ENCODE assay signal across 1 cellular context in the genomic region with DNA sequence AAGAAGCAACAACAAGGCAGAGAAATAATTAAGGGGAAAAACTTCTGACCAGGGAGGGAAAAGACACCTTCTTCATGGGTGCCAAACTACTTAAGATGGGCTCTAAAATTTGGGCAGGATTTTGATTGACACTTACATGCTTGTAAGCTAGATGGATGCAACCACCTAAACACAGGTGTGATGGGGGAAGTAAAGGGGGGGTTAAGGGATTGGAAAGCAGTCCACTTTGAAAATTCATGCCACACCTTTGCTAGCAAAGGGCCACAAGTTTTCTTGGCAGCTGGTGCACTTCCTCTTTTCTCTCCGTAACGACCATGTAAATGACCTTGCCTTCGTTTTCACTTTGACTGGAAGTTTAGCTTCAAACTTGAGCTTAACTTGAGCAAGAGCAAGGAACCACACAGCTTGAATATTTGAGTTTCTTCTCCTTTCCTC.
TF ChIP-seq lines count a peak whose summit lies in the region.

No MANE protein-coding gene starts in this region.

TF ChIP-seq in GM23338, 12 proteins besides CTCF, POLR2A, EP300 and RAD21 (continued from another document):
- TF ChIP-seq, protein P1, sequence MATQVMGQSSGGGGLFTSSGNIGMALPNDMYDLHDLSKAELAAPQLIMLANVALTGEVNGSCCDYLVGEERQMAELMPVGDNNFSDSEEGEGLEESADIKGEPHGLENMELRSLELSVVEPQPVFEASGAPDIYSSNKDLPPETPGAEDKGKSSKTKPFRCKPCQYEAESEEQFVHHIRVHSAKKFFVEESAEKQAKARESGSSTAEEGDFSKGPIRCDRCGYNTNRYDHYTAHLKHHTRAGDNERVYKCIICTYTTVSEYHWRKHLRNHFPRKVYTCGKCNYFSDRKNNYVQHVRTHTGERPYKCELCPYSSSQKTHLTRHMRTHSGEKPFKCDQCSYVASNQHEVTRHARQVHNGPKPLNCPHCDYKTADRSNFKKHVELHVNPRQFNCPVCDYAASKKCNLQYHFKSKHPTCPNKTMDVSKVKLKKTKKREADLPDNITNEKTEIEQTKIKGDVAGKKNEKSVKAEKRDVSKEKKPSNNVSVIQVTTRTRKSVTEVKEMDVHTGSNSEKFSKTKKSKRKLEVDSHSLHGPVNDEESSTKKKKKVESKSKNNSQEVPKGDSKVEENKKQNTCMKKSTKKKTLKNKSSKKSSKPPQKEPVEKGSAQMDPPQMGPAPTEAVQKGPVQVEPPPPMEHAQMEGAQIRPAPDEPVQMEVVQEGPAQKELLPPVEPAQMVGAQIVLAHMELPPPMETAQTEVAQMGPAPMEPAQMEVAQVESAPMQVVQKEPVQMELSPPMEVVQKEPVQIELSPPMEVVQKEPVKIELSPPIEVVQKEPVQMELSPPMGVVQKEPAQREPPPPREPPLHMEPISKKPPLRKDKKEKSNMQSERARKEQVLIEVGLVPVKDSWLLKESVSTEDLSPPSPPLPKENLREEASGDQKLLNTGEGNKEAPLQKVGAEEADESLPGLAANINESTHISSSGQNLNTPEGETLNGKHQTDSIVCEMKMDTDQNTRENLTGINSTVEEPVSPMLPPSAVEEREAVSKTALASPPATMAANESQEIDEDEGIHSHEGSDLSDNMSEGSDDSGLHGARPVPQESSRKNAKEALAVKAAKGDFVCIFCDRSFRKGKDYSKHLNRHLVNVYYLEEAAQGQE (IDR thresholded peaks at IDR 0.05; ENCODE audit: unreplicated experiment), result no peak
- TF ChIP-seq, protein P2, sequence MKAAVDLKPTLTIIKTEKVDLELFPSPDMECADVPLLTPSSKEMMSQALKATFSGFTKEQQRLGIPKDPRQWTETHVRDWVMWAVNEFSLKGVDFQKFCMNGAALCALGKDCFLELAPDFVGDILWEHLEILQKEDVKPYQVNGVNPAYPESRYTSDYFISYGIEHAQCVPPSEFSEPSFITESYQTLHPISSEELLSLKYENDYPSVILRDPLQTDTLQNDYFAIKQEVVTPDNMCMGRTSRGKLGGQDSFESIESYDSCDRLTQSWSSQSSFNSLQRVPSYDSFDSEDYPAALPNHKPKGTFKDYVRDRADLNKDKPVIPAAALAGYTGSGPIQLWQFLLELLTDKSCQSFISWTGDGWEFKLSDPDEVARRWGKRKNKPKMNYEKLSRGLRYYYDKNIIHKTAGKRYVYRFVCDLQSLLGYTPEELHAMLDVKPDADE (IDR thresholded peaks at IDR 0.05), result no peak
- no peak for TF ChIP-seq JUNB (IDR thresholded peaks at IDR 0.05; ENCODE audit: unreplicated experiment)
